ENCODE assay signal across 8 cellular contexts in genomic region chr17:4144411-4144747, GRCh38. TPM values are rescaled to one million over a fixed set of nuclear protein-coding genes. Genes with fewer than 3 reads are reported as not detected.
DNase-seq lines count a peak whose midpoint lies in the region; ATAC-seq, FAIRE-seq and TF ChIP-seq lines count a peak whose summit lies in the region.

No MANE protein-coding gene starts in this region.

- no peaks in the 10 kb centered on the region for H3K9me3 ChIP-seq in HepG2 (ENCODE audit: low read length)
- H3K9me3 ChIP-seq in thyroid gland, result no peaks in the 10 kb centered on the region

- H3K27ac Mint-ChIP-seq in activated CD4-positive, alpha-beta T cell treated with anti-CD3 and anti-CD28 coated beads, Interleukin-2, amount 10 ng/mL, durations not matched to agents 7 days and 5 days, result peak overlapping the region; percentile 100

- peak overlapping the region; percentile 93 for H3K9ac ChIP-seq in HepG2 (ENCODE audit: insufficient read depth, low read depth, low read length)

- CTCF ChIA-PET in activated CD4-positive, alpha-beta T cell treated with anti-CD3 and anti-CD28 coated beads, Interleukin-2, amount 10 ng/mL, durations not matched to agents 7 days and 5 days (lab: Charles Lee), result interaction anchor here (0.6 to 2.1 kb wide), 3 partner anchors 15 to 1279 kb away, joined by 3 to 7 read pairs (median 6); no protein-coding TSS in a partner anchor
- CTCF ChIA-PET in HepG2 (lab: Yijun Ruan, JAX; ENCODE audit: low intra/inter-chr PET ratio, low total read pairs), result no interaction called here

- no peaks in the 10 kb centered on the region for H3K9me3 Mint-ChIP-seq in activated CD4-positive, alpha-beta T cell treated with anti-CD3 and anti-CD28 coated beads, Interleukin-2, amount 10 ng/mL, durations not matched to agents 7 days and 5 days

- H3K4me2 ChIP-seq in HepG2 (ENCODE audit: low read depth, low read length), result peak overlapping the region; percentile 96

- TF ChIP-seq POLR2A in HepG2 (IDR thresholded peaks at IDR 0.05; ENCODE audit: insufficient read depth in 1 of 2, low read depth in 2 of 2, low read length in 2 of 2), result no peak; a peak in 1 of 4 replicates
- TF ChIP-seq POLR2A in thyroid gland (IDR thresholded peaks at IDR 0.05), result no peak

- H3K36me3 Mint-ChIP-seq in activated CD4-positive, alpha-beta T cell treated with anti-CD3 and anti-CD28 coated beads, Interleukin-2, amount 10 ng/mL, durations not matched to agents 7 days and 5 days (ENCODE audit: low read depth), result peaks cover 14% of the 10 kb centered on the region

- H3K27ac ChIP-seq in angular gyrus (ENCODE audit: low read depth, low read length) (peak overlapping the region; percentile 97), HepG2 (ENCODE audit: extremely low read length, insufficient read depth, low read length) (peak overlapping the region; percentile 95), thyroid gland (peak overlapping the region; percentile 95 to 99 (median 99))

- no peaks in the 10 kb centered on the region for H3K27me3 Mint-ChIP-seq in activated CD4-positive, alpha-beta T cell treated with anti-CD3 and anti-CD28 coated beads, Interleukin-2, amount 10 ng/mL, durations not matched to agents 7 days and 5 days

- TF ChIP-seq EP300 in HepG2 (IDR thresholded peaks at IDR 0.05; ENCODE audit: low read depth in 2 of 2, low read length in 2 of 2) (no peak), HepG2 (CRISPR knock-in tag; IDR thresholded peaks at IDR 0.05; ENCODE audit: borderline replicate concordance) (no peak)

- no peaks in the 10 kb centered on the region; a peak in 1 of 5 replicates for H3K27me3 ChIP-seq in HepG2 (ENCODE audit: control insufficient read depth in 1 of 2, insufficient read depth in 2 of 2, low read length in 2 of 2)
- H3K27me3 ChIP-seq in thyroid gland, result no peaks in the 10 kb centered on the region

- H3K4me3 ChIP-seq in HepG2 (replicated peaks in 1 of 3; ENCODE audit: insufficient read depth in 1 of 3, low read depth in 2 of 3, low read length in 3 of 3) (peak overlapping the region; percentile 81 to 94 (median 83); a peak in 5 of 6 replicates), thyroid gland (replicated peaks in 1 of 3) (peak overlapping the region in 2 of 3 donors; percentile 66 to 98)

- no TSS peak for BruUV-seq in HepG2 (replicated peaks; lab: Mats Ljungman, UMichigan)

- no peak for DNase-seq in activated CD4-positive, alpha-beta T cell treated with anti-CD3 and anti-CD28 coated beads, Interleukin-2, amount 10 ng/mL, durations not matched to agents 7 days and 5 days
- no peak for DNase-seq in activated CD4-positive, alpha-beta T cell treated with anti-CD3 and anti-CD28 coated beads for 1 hour
- no peak for DNase-seq in HepG2 (ENCODE audit: low spot score)
- DNase-seq in thyroid gland, result no peak
- DNase-seq in putamen (ENCODE audit: low spot score), result no peak
- no peak for DNase-seq in stimulated activated CD4-positive, alpha-beta T cell treated with anti-CD3 and anti-CD28 coated beads, Interleukin-2, amount 100 ng/mL, for 24 hours
- DNase-seq in NCI-H526 (lab: John Stamatoyannopoulos, UW), result no peak

- H3K4me3 Mint-ChIP-seq in activated CD4-positive, alpha-beta T cell treated with anti-CD3 and anti-CD28 coated beads, Interleukin-2, amount 10 ng/mL, durations not matched to agents 7 days and 5 days, result peak overlapping the region; percentile 99

- H3K4me1 Mint-ChIP-seq in activated CD4-positive, alpha-beta T cell treated with anti-CD3 and anti-CD28 coated beads, Interleukin-2, amount 10 ng/mL, durations not matched to agents 7 days and 5 days, result peaks cover 46% of the 10 kb centered on the region

- no peak for ATAC-seq in HepG2

- no peaks in the 10 kb centered on the region for H4K20me1 ChIP-seq in HepG2 (ENCODE audit: insufficient read depth, low read length)

- H2AFZ ChIP-seq in HepG2 (ENCODE audit: low read length), result no peak overlapping the region

- POLR2A ChIA-PET in activated CD4-positive, alpha-beta T cell treated with anti-CD3 and anti-CD28 coated beads, Interleukin-2, amount 10 ng/mL, durations not matched to agents 7 days and 5 days (lab: Charles Lee), result interaction anchor here (0.9 to 2.0 kb wide), 2 partner anchors 32 to 823 kb away, joined by 3 to 8 read pairs; partner anchors contain the start of gene SPAG7
- POLR2A ChIA-PET in HepG2 (lab: Yijun Ruan, JAX), result interaction anchor here (1.0 to 2.7 kb wide), 7 partner anchors 8 to 298 kb away, joined by 3 to 23 read pairs (median 8); partner anchors contain the start of gene NCBP3

- no peaks in the 10 kb centered on the region for H3K36me3 ChIP-seq in HepG2 (replicated peaks in 1 of 2; ENCODE audit: control insufficient read depth in 1 of 2, insufficient read depth in 2 of 2, low read length in 2 of 2)
- H3K36me3 ChIP-seq in thyroid gland, result no peaks in the 10 kb centered on the region

- 56% methylated on average over 3 of the region's 3 CpGs for WGBS in HepG2 (ENCODE audit: low lambda C conversion rate)
- WGBS in thyroid gland, 2 donors, result 79 to 83% methylated on average over 3 of the region's 3 CpGs

- no peak for FAIRE-seq in HepG2 (lab: Jason Lieb, UNC)

- TF ChIP-seq CTCF in HepG2 (CRISPR knock-in tag; IDR thresholded peaks at IDR 0.05) (no peak), thyroid gland (IDR thresholded peaks at IDR 0.05) (no peak)

- intact Hi-C loops in HepG2 (cut with micrococcal nuclease; ENCODE audit: unreplicated experiment) (loop anchor here (5.0 kb wide), 1 partner anchor 223 kb away; the partner anchor contains the start of gene UBE2G1), thyroid gland (cut with DNase I) (loop anchor here (5.0 kb wide), 1 partner anchor 223 kb away; the partner anchor contains the start of gene UBE2G1)

- H3K79me2 ChIP-seq in HepG2 (ENCODE audit: insufficient read depth, low read length), result peaks cover 28% of the 10 kb centered on the region

- in situ Hi-C loops in HepG2 (cut with HindIII; ENCODE audit: extremely low pct_ligation_motif_present, low pct_unique_long_range_greater_than_20kb), result no loop called here

- no peak for TF ChIP-seq RAD21 in HepG2 (CRISPR knock-in tag; IDR thresholded peaks at IDR 0.05)

- H3K4me1 ChIP-seq in HepG2 (ENCODE audit: insufficient read depth, low read length) (peaks cover 38% of the 10 kb centered on the region), thyroid gland (peaks cover 24 to 27% of the 10 kb centered on the region in 2 donors)

RNA-seq across cellular contexts. Expression of gene CYB5D2, which starts 1.4 kb away (rescaled TPM):
- total RNA-seq in activated CD4-positive, alpha-beta T cell treated with anti-CD3 and anti-CD28 coated beads, Interleukin-2, amount 10 ng/mL, durations not matched to agents 7 days and 5 days, result 1 to 10 TPM; 6.8 to 7.6 TPM
- total RNA-seq in HepG2 (2016; rRNA removed; fragmentation: Illumina TruSeq; extraction: Trizol), result 5.8 and 7.6 TPM in 2 replicates
- total RNA-seq in HepG2 (2016; cell fraction: cytosol; rRNA removed; fragmentation: Illumina TruSeq; extraction: Trizol; ENCODE audit: low read depth), result 12.7 and 15.9 TPM in 2 replicates
- 7.0 and 8.3 TPM in 2 replicates for total RNA-seq in HepG2 (2016; cell fraction: insoluble cytoplasmic fraction; rRNA removed; fragmentation: Illumina TruSeq; extraction: Trizol)
- total RNA-seq in HepG2 (2016; cell fraction: membrane; rRNA removed; fragmentation: Illumina TruSeq; extraction: Trizol), result 5.7 and 7.6 TPM in 2 replicates
- 4.0 and 5.4 TPM in 2 replicates for total RNA-seq in HepG2 (2016; cell fraction: nucleus; rRNA removed; fragmentation: Illumina TruSeq; extraction: Trizol)
- 9.6 and 12.2 TPM in 2 replicates for polyA plus RNA-seq in HepG2 (2011; rRNA removed)
- 12.1 and 14.6 TPM in 2 replicates for polyA plus RNA-seq in HepG2 (2011; cell fraction: cytosol; rRNA removed)
- polyA plus RNA-seq in HepG2 (2011; cell fraction: nucleus; rRNA removed), result 9.1 and 11.2 TPM in 2 replicates
- 6.8 and 7.4 TPM in 2 replicates for polyA plus RNA-seq in HepG2 (2012)
- 7.9 and 8.9 TPM in 2 replicates for polyA plus RNA-seq in HepG2 (2016; cell fraction: cytosol; fragmentation: Illumina TruSeq; extraction: Trizol; ENCODE audit: low read depth)
- polyA plus RNA-seq in HepG2 (2016; cell fraction: insoluble cytoplasmic fraction; fragmentation: Illumina TruSeq; extraction: Trizol; ENCODE audit: low read depth), result 7.6 and 7.9 TPM in 2 replicates
- 3.4 and 5.5 TPM in 2 replicates for polyA plus RNA-seq in HepG2 (2016; cell fraction: membrane; fragmentation: Illumina TruSeq; extraction: Trizol; ENCODE audit: low read depth)
- polyA plus RNA-seq in HepG2 (2016; cell fraction: nucleus; fragmentation: Illumina TruSeq; extraction: Trizol; ENCODE audit: insufficient read depth, low read depth), result 8.6 TPM in 2 replicates
- polyA minus RNA-seq in HepG2 (2011; rRNA and poly(A)+ RNA removed; ENCODE audit: low replicate concordance), result 13.0 and 24.6 TPM in 2 replicates
- 3.0 and 5.1 TPM in 2 replicates for polyA minus RNA-seq in HepG2 (2011; cell fraction: cytosol; rRNA and poly(A)+ RNA removed)
- 3.9 and 4.4 TPM in 2 replicates for polyA minus RNA-seq in HepG2 (2011; cell fraction: nucleus; rRNA and poly(A)+ RNA removed)
- 10 to 100 TPM; 45.9 to 62.8 (median 51.6) TPM for total RNA-seq in thyroid gland

RNA-seq across cellular contexts. Expression of gene ZZEF1, which starts 1.5 kb away (rescaled TPM):
- total RNA-seq in activated CD4-positive, alpha-beta T cell treated with anti-CD3 and anti-CD28 coated beads, Interleukin-2, amount 10 ng/mL, durations not matched to agents 7 days and 5 days, result 10 to 100 TPM; 62.5 to 66.2 TPM
- total RNA-seq in HepG2 (2016; rRNA removed; fragmentation: Illumina TruSeq; extraction: Trizol) (8.7 and 10.2 TPM in 2 replicates), thyroid gland (100 to 1,000 TPM in 2 of 4 donors, 10 to 100 TPM in 2; 65.0 to 114 (median 88.4) TPM)
- 11.2 and 16.0 TPM in 2 replicates for total RNA-seq in HepG2 (2016; cell fraction: cytosol; rRNA removed; fragmentation: Illumina TruSeq; extraction: Trizol; ENCODE audit: low read depth)
- total RNA-seq in HepG2 (2016; cell fraction: insoluble cytoplasmic fraction; rRNA removed; fragmentation: Illumina TruSeq; extraction: Trizol), result 7.8 and 8.6 TPM in 2 replicates
- 4.6 and 5.0 TPM in 2 replicates for total RNA-seq in HepG2 (2016; cell fraction: membrane; rRNA removed; fragmentation: Illumina TruSeq; extraction: Trizol)
- total RNA-seq in HepG2 (2016; cell fraction: nucleus; rRNA removed; fragmentation: Illumina TruSeq; extraction: Trizol), result 15.4 and 17.3 TPM in 2 replicates
- polyA plus RNA-seq in HepG2 (2011; rRNA removed), result 7.7 and 7.9 TPM in 2 replicates
- 4.0 and 5.2 TPM in 2 replicates for polyA plus RNA-seq in HepG2 (2011; cell fraction: cytosol; rRNA removed)
- polyA plus RNA-seq in HepG2 (2011; cell fraction: nucleus; rRNA removed), result 20.2 and 21.4 TPM in 2 replicates
- polyA plus RNA-seq in HepG2 (2012), result 6.9 and 7.9 TPM in 2 replicates
- 0.45 and 0.49 TPM in 2 replicates for polyA plus RNA-seq in HepG2 (2016; cell fraction: cytosol; fragmentation: Illumina TruSeq; extraction: Trizol; ENCODE audit: low read depth)
- polyA plus RNA-seq in HepG2 (2016; cell fraction: insoluble cytoplasmic fraction; fragmentation: Illumina TruSeq; extraction: Trizol; ENCODE audit: low read depth), result 3.4 and 5.0 TPM in 2 replicates
- polyA plus RNA-seq in HepG2 (2016; cell fraction: membrane; fragmentation: Illumina TruSeq; extraction: Trizol; ENCODE audit: low read depth), result 0.88 and 0.91 TPM in 2 replicates
- polyA plus RNA-seq in HepG2 (2016; cell fraction: nucleus; fragmentation: Illumina TruSeq; extraction: Trizol; ENCODE audit: insufficient read depth, low read depth), result 18.8 and 20.1 TPM in 2 replicates
- 37.0 and 76.8 TPM in 2 replicates for polyA minus RNA-seq in HepG2 (2011; rRNA and poly(A)+ RNA removed; ENCODE audit: low replicate concordance)
- 9.7 and 11.1 TPM in 2 replicates for polyA minus RNA-seq in HepG2 (2011; cell fraction: cytosol; rRNA and poly(A)+ RNA removed)
- polyA minus RNA-seq in HepG2 (2011; cell fraction: nucleus; rRNA and poly(A)+ RNA removed), result 41.5 and 44.0 TPM in 2 replicates
